ENCODE assay signal across 19 cellular contexts in the genomic region with DNA sequence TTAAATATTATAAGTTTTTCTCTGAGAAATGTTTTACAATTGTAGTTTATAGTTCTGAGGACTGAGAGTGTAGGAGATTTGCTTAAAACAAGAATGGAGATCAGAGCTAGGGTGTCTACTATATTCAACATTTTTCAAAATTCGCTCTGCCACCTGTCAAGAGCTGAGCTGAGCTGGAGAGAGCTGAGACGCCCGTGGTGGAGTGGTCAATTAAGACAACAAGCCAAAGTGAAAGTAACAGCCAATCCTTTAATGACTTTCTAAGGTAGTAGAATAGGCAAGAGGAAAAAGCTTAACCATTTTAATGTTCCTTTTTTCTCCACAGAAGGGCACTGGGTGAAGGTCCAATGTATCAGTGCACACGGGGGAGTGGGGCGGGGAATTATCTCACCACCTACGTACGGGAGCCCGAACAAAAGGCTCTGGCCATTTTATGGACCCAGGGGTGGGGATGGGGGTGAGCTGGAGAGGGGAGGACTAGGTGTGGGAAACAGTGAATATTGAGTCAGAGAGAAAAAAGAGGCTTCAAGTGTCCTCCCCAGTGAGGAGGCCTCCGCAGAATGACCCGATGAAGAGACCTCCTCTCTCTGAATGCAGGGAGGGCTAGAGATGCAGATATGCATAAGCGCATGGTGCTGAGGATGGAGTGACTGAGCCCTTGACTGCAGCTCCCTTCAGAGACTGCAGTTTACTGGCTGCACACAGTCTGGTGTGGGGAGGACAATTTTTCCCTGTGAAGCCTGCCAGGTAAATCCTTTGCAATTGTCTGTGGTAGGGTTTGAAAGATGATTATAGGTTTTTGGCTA.
DNase-seq lines count a peak whose midpoint lies in the region; ATAC-seq, FAIRE-seq and TF ChIP-seq lines count a peak whose summit lies in the region.
"Had no signal": no experiment of that assay in that cellular context is flagged by ENCODE, and none has a peak within 500 bp of the region (broad histone marks: within the 10 kb centered on the region; RNA-seq: fewer than 3 reads in every experiment).

No MANE protein-coding gene starts in this region.

- H3K27me3 ChIP-seq in heart left ventricle (no peaks in the 10 kb centered on the region), right atrium auricular region (no peaks in the 10 kb centered on the region)
- H3K27me3 ChIP-seq: brain microvascular endothelial cell had no signal

- H3K36me3 ChIP-seq in heart left ventricle (no peaks in the 10 kb centered on the region), right atrium auricular region (no peaks in the 10 kb centered on the region)
- H3K36me3 ChIP-seq: brain microvascular endothelial cell, prostate gland had no signal

- peak overlapping the region in 9 of 12 donors; percentile 46 to 81 (median 63) for H3K27ac ChIP-seq in heart left ventricle
- peak overlapping the region; percentile 3 to 27 for H3K27ac ChIP-seq in right atrium auricular region
- H3K27ac ChIP-seq: brain microvascular endothelial cell, prostate gland had no signal

- H3K4me3 ChIP-seq in heart left ventricle: peak overlapping the region in 10 of 12 donors; percentile 2 to 43 (median 32)
- peak overlapping the region in 1 of 2 donors; percentile 24 for H3K4me3 ChIP-seq in right atrium auricular region
- H3K4me3 ChIP-seq: prostate gland had no signal

- TF ChIP-seq CTCF in heart left ventricle (IDR thresholded peaks at IDR 0.05) (no peak), right atrium auricular region (IDR thresholded peaks at IDR 0.05) (no peak), type B pancreatic cell (conservative IDR thresholded peaks at IDR 0.05) (no peak)

- DNase-seq in heart left ventricle: peak in 3 of 5 donors; percentile 13 to 24 (median 24)
- DNase-seq in left cardiac atrium: no peak
- peak; percentile 13 for DNase-seq in NCI-H748 treated with DMSO at 0.1 percent for 48 hours (lab: John Stamatoyannopoulos, UW)
- no peak for DNase-seq in right atrium auricular region (ENCODE audit: low spot score)
- no peak for DNase-seq in type B pancreatic cell (ENCODE audit: extremely low spot score, unreplicated experiment)
- DNase-seq in HTR-8/SVneo (ENCODE audit: insufficient read length, low spot score): no peak
- DNase-seq in NCI-H2029 (lab: John Stamatoyannopoulos, UW): no peak
- DNase-seq: activated gamma-delta T cell; brain microvascular endothelial cell; effector CD8-positive, alpha-beta T cell; islet precursor cell; NCI-H187; NK-92 treated with Interleukin-12 subunit alpha and Interleukin-12 subunit beta, amount 100 ng/mL, for 24 hours; stimulated activated CD4-positive, alpha-beta T cell treated with anti-CD3 and anti-CD28 coated beads, Interleukin-1b, Interleukin-23, amount 100 ng/mL, for 48 hours; stimulated activated CD8-positive, alpha-beta memory T cell treated with anti-CD3 and anti-CD28 coated beads, Interleukin-4, amount 100 ng/mL, for 48 hours; trophoblast cell had no signal

- intact Hi-C loops in heart left ventricle (cut with DNase I) (loop anchor here in 9 of 10 donors (5.0 to 10.0 kb wide), 7 partner anchors 112 to 667 kb away; partner anchors contain the start of gene VEGFC (in 5 of the 9)), left cardiac atrium (cut with DNase I) (loop anchor here in 1 of 2 donors (10.0 kb wide), 1 partner anchor 664 kb away; no protein-coding TSS in a partner anchor)

- no peaks in the 10 kb centered on the region for H3K36me3 Mint-ChIP-seq in type B pancreatic cell

- H3K4me3 Mint-ChIP-seq in type B pancreatic cell: no peak overlapping the region

- ATAC-seq in heart left ventricle (peak in 3 of 4 donors; percentile 31 to 69 (median 34)), left cardiac atrium (no peak), GM21390 (IDR thresholded peaks at IDR 0.05; ENCODE audit: unreplicated experiment) (no peak)

- no peaks in the 10 kb centered on the region for H3K4me1 Mint-ChIP-seq in type B pancreatic cell (ENCODE audit: unreplicated experiment)

- TF ChIP-seq POLR2A in heart left ventricle (IDR thresholded peaks at IDR 0.05): no peak

- WGBS in heart left ventricle, 4 donors: 59 to 76% (median 67%) methylated on average over 11 of the region's 11 CpGs

- no peaks in the 10 kb centered on the region for H3K9me3 Mint-ChIP-seq in type B pancreatic cell

- peaks cover 6% of the 10 kb centered on the region for H3K27me3 Mint-ChIP-seq in type B pancreatic cell

- no peak for FAIRE-seq in HTR-8/SVneo (lab: Jason Lieb, UNC)
- FAIRE-seq: frontal cortex had no signal

- H3K4me1 ChIP-seq in heart left ventricle: peaks cover 0 to 14% (median 0%) of the 10 kb centered on the region in 12 donors
- no peaks in the 10 kb centered on the region for H3K4me1 ChIP-seq in right atrium auricular region
- H3K4me1 ChIP-seq: prostate gland had no signal

- peak overlapping the region; percentile 16 for H3K27ac Mint-ChIP-seq in type B pancreatic cell

- no peaks in the 10 kb centered on the region for H3K9me3 ChIP-seq in heart left ventricle
- H3K9me3 ChIP-seq in right atrium auricular region: no peaks in the 10 kb centered on the region
- H3K9me3 ChIP-seq: prostate gland had no signal

Comparison
In these comparisons a context has a peak if more than half of its experiments do, and no peak if none do; other contexts are left out.
1. ATAC-seq: peak in heart left ventricle (3 of 4); none in left cardiac atrium (0 of 2) and GM21390 (single experiment).
2. DNase-seq: peak in heart left ventricle (3 of 5) and NCI-H748 treated with DMSO at 0.1 percent for 48 hours (single experiment); none in left cardiac atrium (single experiment), right atrium auricular region (single experiment), type B pancreatic cell (single experiment), HTR-8/SVneo (single experiment) and NCI-H2029 (single experiment).